Comparison of ENCODE assay signal across 8 cellular contexts in genomic region chr17:47946929-47947397, GRCh38. TPM values are rescaled to one million over a fixed set of nuclear protein-coding genes. Genes with fewer than 3 reads are reported as not detected.
A peak's percentile ranks its signal among the peaks of the same experiment; 100 is the strongest.
DNase-seq lines count a peak whose midpoint lies in the region; ATAC-seq and TF ChIP-seq lines count a peak whose summit lies in the region.

No MANE protein-coding gene starts in this region.

- H3K9ac ChIP-seq in duodenal mucosa (ENCODE audit: low read depth in 1 of 2, low read length in 2 of 2) = peak overlapping the region in 1 of 2 donors; percentile 22

- peaks cover 41% of the 10 kb centered on the region for H3K36me3 Mint-ChIP-seq in activated CD8-positive, alpha-beta T cell treated with anti-CD3 and anti-CD28 coated beads for 36 hours (ENCODE audit: low read depth)
- H3K36me3 Mint-ChIP-seq in memory B cell = peaks cover 14% of the 10 kb centered on the region

- H3K4me1 Mint-ChIP-seq in activated CD8-positive, alpha-beta T cell treated with anti-CD3 and anti-CD28 coated beads for 36 hours (ENCODE audit: low read depth) = peaks cover 66% of the 10 kb centered on the region
- peaks cover 28% of the 10 kb centered on the region for H3K4me1 Mint-ChIP-seq in memory B cell

- H3K27me3 ChIP-seq in duodenal mucosa (ENCODE audit: control insufficient read depth in 1 of 2, insufficient read depth in 2 of 2, low read length in 2 of 2) = no peaks in the 10 kb centered on the region

- H3K36me3 ChIP-seq in duodenal mucosa (ENCODE audit: control insufficient read depth in 1 of 2, insufficient read depth in 2 of 2, low read length in 2 of 2) = peaks cover 23 to 53% of the 10 kb centered on the region in 2 donors

- DNase-seq in HK-2 (ENCODE audit: unreplicated experiment) (peak; percentile 75), NCI-H82 treated with DMSO at 0.1 percent for 48 hours (lab: John Stamatoyannopoulos, UW; ENCODE audit: unreplicated experiment) (peak; percentile 52), memory B cell (ENCODE audit: low spot score in 2 of 2) (peak; percentile 52 to 61)
- DNase-seq in activated CD8-positive, alpha-beta T cell treated with anti-CD3 and anti-CD28 coated beads for 36 hours = peak; percentile 94
- peak; percentile 40 to 54 for DNase-seq in stimulated activated CD8-positive, alpha-beta memory T cell treated with anti-CD3 and anti-CD28 coated beads, Interleukin-15, amount 100 ng/mL, for 4 hours (ENCODE audit: low read depth in 2 of 2)

- POLR2A ChIA-PET in activated CD8-positive, alpha-beta T cell treated with anti-CD3 and anti-CD28 coated beads for 36 hours (lab: Charles Lee) = interaction anchor here (0.8 to 1.1 kb wide), 3 partner anchors 10 to 26 kb away, joined by 3 to 8 read pairs (median 4); partner anchors contain the start of gene CDK5RAP3

- CTCF ChIA-PET in activated CD8-positive, alpha-beta T cell treated with anti-CD3 and anti-CD28 coated beads for 36 hours (lab: Charles Lee) = interaction anchor here (0.6 to 16.3 kb wide), 36 partner anchors 10 to 243 kb away, joined by 3 to 284 read pairs (median 4); partner anchors contain the start of genes CDK5RAP3, LRRC46, MRPL10 and OSBPL7

- peak; percentile 75 for TF ChIP-seq CTCF in GM12874 (IDR thresholded peaks at IDR 0.05; ENCODE audit: insufficient read depth, low read depth, low read length)
- peak; percentile 96 for TF ChIP-seq CTCF in activated CD8-positive, alpha-beta T cell treated with anti-CD3 and anti-CD28 coated beads for 36 hours (IDR thresholded peaks at IDR 0.05)

- H3K4me3 ChIP-seq in duodenal mucosa (ENCODE audit: low read depth in 1 of 2, low read length in 2 of 2) = no peak overlapping the region

- peak; percentile 91 for ATAC-seq in activated CD8-positive, alpha-beta T cell treated with anti-CD3 and anti-CD28 coated beads for 36 hours
- peak; percentile 83 for ATAC-seq in memory B cell (ENCODE audit: low read depth)
- ATAC-seq in HG03039 (IDR thresholded peaks at IDR 0.05; ENCODE audit: unreplicated experiment) = no peak

- H3K4me1 ChIP-seq in duodenal mucosa (ENCODE audit: control insufficient read depth in 1 of 2, insufficient read depth in 2 of 2, low read length in 2 of 2) = peaks cover 58 to 63% of the 10 kb centered on the region in 2 donors

- no peaks in the 10 kb centered on the region for H3K9me3 ChIP-seq in duodenal mucosa (ENCODE audit: control insufficient read depth in 1 of 2, low read length in 2 of 2)

- no peaks in the 10 kb centered on the region for H3K27me3 Mint-ChIP-seq in activated CD8-positive, alpha-beta T cell treated with anti-CD3 and anti-CD28 coated beads for 36 hours
- no peaks in the 10 kb centered on the region for H3K27me3 Mint-ChIP-seq in memory B cell

- H3K27ac ChIP-seq in duodenal mucosa (ENCODE audit: low read depth, low read length) = peak overlapping the region; percentile 3

- H3K4me3 Mint-ChIP-seq in activated CD8-positive, alpha-beta T cell treated with anti-CD3 and anti-CD28 coated beads for 36 hours = no peak overlapping the region
- no peak overlapping the region for H3K4me3 Mint-ChIP-seq in memory B cell

- H3K9me3 Mint-ChIP-seq in activated CD8-positive, alpha-beta T cell treated with anti-CD3 and anti-CD28 coated beads for 36 hours = no peaks in the 10 kb centered on the region
- no peaks in the 10 kb centered on the region for H3K9me3 Mint-ChIP-seq in memory B cell

- intact Hi-C loops in activated CD8-positive, alpha-beta T cell treated with anti-CD3 and anti-CD28 coated beads for 36 hours (cut with micrococcal nuclease) = loop anchor here (10.0 kb wide), 1 partner anchor 68 kb away; no protein-coding TSS in a partner anchor

- H3K27ac Mint-ChIP-seq in activated CD8-positive, alpha-beta T cell treated with anti-CD3 and anti-CD28 coated beads for 36 hours = peak overlapping the region; percentile 62
- H3K27ac Mint-ChIP-seq in memory B cell = no peak overlapping the region

RNA-seq across cellular contexts. Expression of gene PNPO, which starts 5.6 kb away (rescaled TPM):
- total RNA-seq in activated CD8-positive, alpha-beta T cell treated with anti-CD3 and anti-CD28 coated beads for 36 hours = 10 to 100 TPM; 41.0 to 42.7 TPM

RNA-seq across cellular contexts. Expression of gene PRR15L, which starts 10.7 kb away (rescaled TPM):
- not detected for total RNA-seq in activated CD8-positive, alpha-beta T cell treated with anti-CD3 and anti-CD28 coated beads for 36 hours

RNA-seq across cellular contexts. Expression of gene CDK5RAP3, which starts 23.9 kb away (rescaled TPM):
- total RNA-seq in activated CD8-positive, alpha-beta T cell treated with anti-CD3 and anti-CD28 coated beads for 36 hours = 100 to 1,000 TPM; 161 to 171 TPM

RNA-seq across cellular contexts. Expression of gene SP2, which starts 50.9 kb away (rescaled TPM):
- total RNA-seq in activated CD8-positive, alpha-beta T cell treated with anti-CD3 and anti-CD28 coated beads for 36 hours = 10 to 100 TPM; 11.5 to 13.2 TPM
